Comparison of ENCODE assay signal across 17 cellular contexts in genomic region chr4:108106186-108106585, GRCh38.
DNase-seq lines count a peak whose midpoint lies in the region; ATAC-seq, FAIRE-seq and TF ChIP-seq lines count a peak whose summit lies in the region.
"Had no signal": no experiment of that assay in that cellular context is flagged by ENCODE, and none has a peak within 500 bp of the region (broad histone marks: within the 10 kb centered on the region; RNA-seq: fewer than 3 reads in every experiment).

No MANE protein-coding gene starts in this region.

- POLR2A ChIA-PET in HepG2 (lab: Yijun Ruan, JAX): no interaction called here

- H2BK12ac ChIP-seq in neuronal stem cell (ENCODE audit: low read length): no peak overlapping the region

- H3K36me3 ChIP-seq in neuronal stem cell (replicated peaks in 1 of 2; ENCODE audit: control insufficient read depth in 2 of 2, insufficient read depth in 2 of 2, low read length in 2 of 2): no peaks in the 10 kb centered on the region
- H3K36me3 ChIP-seq in osteoblast (ENCODE audit: insufficient read depth, low read length): no peaks in the 10 kb centered on the region
- no peaks in the 10 kb centered on the region for H3K36me3 ChIP-seq in HepG2 (replicated peaks in 1 of 2; ENCODE audit: control insufficient read depth in 1 of 2, insufficient read depth in 2 of 2, low read length in 2 of 2)
- H3K36me3 ChIP-seq: MG63 had no signal

- H3K4ac ChIP-seq in neuronal stem cell (ENCODE audit: low read length): no peak overlapping the region

- H4K91ac ChIP-seq in neuronal stem cell (ENCODE audit: low read depth, low read length, poor library complexity): no peak overlapping the region

- TF ChIP-seq POLR2A in HepG2 (IDR thresholded peaks at IDR 0.05; ENCODE audit: insufficient read depth in 1 of 2, low read depth in 2 of 2, low read length in 2 of 2): no peak

- no peak for DNase-seq in T-helper 2 cell treated with Interferon-gamma antibody and Interleukin-4, amounts not matched to agents 5 μg/mL and 100 μg/mL, for 36 hours (ENCODE audit: low spot score)
- DNase-seq in T-helper 2 cell (no peak), neuronal stem cell (ENCODE audit: low spot score) (no peak), osteoblast (ENCODE audit: insufficient read length, low spot score, missing footprints) (no peak), HepG2 (ENCODE audit: low spot score) (no peak)
- no peak for DNase-seq in activated naive CD4-positive, alpha-beta T cell treated with anti-CD3 and anti-CD28 coated beads, Interleukin-2, amount 50 U/mL, for 16 hours
- DNase-seq: 8988T, DMS53, H7, KG1, MG63, NCI-H1105, NCI-H187, NCI-H748 treated with DMSO at 0.1 percent for 48 hours had no signal

- no peaks in the 10 kb centered on the region for H3K9me3 Mint-ChIP-seq in T-helper 2 cell treated with Interferon-gamma antibody and Interleukin-4, amounts not matched to agents 5 μg/mL and 100 μg/mL, for 36 hours
- H3K9me3 Mint-ChIP-seq in activated naive CD4-positive, alpha-beta T cell treated with anti-CD3 and anti-CD28 coated beads, Interleukin-2, amount 50 U/mL, for 24 hours: no peaks in the 10 kb centered on the region
- no peaks in the 10 kb centered on the region for H3K9me3 Mint-ChIP-seq in activated naive CD8-positive, alpha-beta T cell (ENCODE audit: low read depth)

- H3K4me3 Mint-ChIP-seq in T-helper 2 cell treated with Interferon-gamma antibody and Interleukin-4, amounts not matched to agents 5 μg/mL and 100 μg/mL, for 36 hours: peak overlapping the region; percentile 75
- H3K4me3 Mint-ChIP-seq in activated naive CD4-positive, alpha-beta T cell treated with anti-CD3 and anti-CD28 coated beads, Interleukin-2, amount 50 U/mL, for 24 hours: peak overlapping the region; percentile 77
- peak overlapping the region; percentile 74 for H3K4me3 Mint-ChIP-seq in activated naive CD8-positive, alpha-beta T cell

- ATAC-seq in HepG2: no peak

- no peak overlapping the region for H2AK5ac ChIP-seq in neuronal stem cell (ENCODE audit: low read depth, low read length)

- no peak overlapping the region for H3K4me2 ChIP-seq in neuronal stem cell (ENCODE audit: insufficient read depth, low read length, poor library complexity, severe bottlenecking)
- no peak overlapping the region for H3K4me2 ChIP-seq in osteoblast (ENCODE audit: insufficient read depth, low read length)
- H3K4me2 ChIP-seq in HepG2 (ENCODE audit: low read depth, low read length): no peak overlapping the region
- H3K4me2 ChIP-seq: BLaER1 treated with 17β-estradiol and CSF1 and Interleukin-3, amounts not matched to agents 10 nM and 100 nM had no signal

- TF ChIP-seq CTCF in osteoblast (IDR thresholded peaks at IDR 0.05; ENCODE audit: extremely low read depth, low read depth, low read length) (no peak), HepG2 (CRISPR knock-in tag; IDR thresholded peaks at IDR 0.05) (no peak)

- no peak for TF ChIP-seq EP300 in HepG2 (IDR thresholded peaks at IDR 0.05; ENCODE audit: low read depth in 2 of 2, low read length in 2 of 2)
- TF ChIP-seq EP300 in HepG2 (CRISPR knock-in tag; IDR thresholded peaks at IDR 0.05; ENCODE audit: borderline replicate concordance): no peak

- H3K79me1 ChIP-seq in neuronal stem cell (ENCODE audit: low read depth, low read length): no peaks in the 10 kb centered on the region

- H2BK5ac ChIP-seq in neuronal stem cell (ENCODE audit: low read length): no peak overlapping the region

- peaks cover 56% of the 10 kb centered on the region for H3K36me3 Mint-ChIP-seq in T-helper 2 cell treated with Interferon-gamma antibody and Interleukin-4, amounts not matched to agents 5 μg/mL and 100 μg/mL, for 36 hours (ENCODE audit: low read depth)
- peaks cover 38% of the 10 kb centered on the region for H3K36me3 Mint-ChIP-seq in activated naive CD4-positive, alpha-beta T cell treated with anti-CD3 and anti-CD28 coated beads, Interleukin-2, amount 50 U/mL, for 24 hours
- peaks cover 40% of the 10 kb centered on the region for H3K36me3 Mint-ChIP-seq in activated naive CD8-positive, alpha-beta T cell

- H3K79me2 ChIP-seq in osteoblast (ENCODE audit: insufficient read depth, low read length): no peaks in the 10 kb centered on the region
- no peaks in the 10 kb centered on the region for H3K79me2 ChIP-seq in HepG2 (ENCODE audit: insufficient read depth, low read length)

- FAIRE-seq in HepG2 (lab: Jason Lieb, UNC): no peak

- WGBS in neuronal stem cell (ENCODE audit: extremely low coverage in 2 of 2, insufficient read length in 2 of 2, insufficient replicate concordance in 1 of 2), 2 donors: no CpG with 5 or more reads among the region's 3 CpGs
- 65% methylated on average over 3 of the region's 3 CpGs for WGBS in HepG2 (ENCODE audit: low lambda C conversion rate)

- no peak overlapping the region for H3K23ac ChIP-seq in neuronal stem cell (ENCODE audit: low read depth, low read length, poor library complexity)

- no peaks in the 10 kb centered on the region for H3K27me3 Mint-ChIP-seq in T-helper 2 cell treated with Interferon-gamma antibody and Interleukin-4, amounts not matched to agents 5 μg/mL and 100 μg/mL, for 36 hours (ENCODE audit: low read depth)
- no peaks in the 10 kb centered on the region for H3K27me3 Mint-ChIP-seq in activated naive CD4-positive, alpha-beta T cell treated with anti-CD3 and anti-CD28 coated beads, Interleukin-2, amount 50 U/mL, for 24 hours
- no peaks in the 10 kb centered on the region for H3K27me3 Mint-ChIP-seq in activated naive CD8-positive, alpha-beta T cell

- H4K8ac ChIP-seq in neuronal stem cell (ENCODE audit: low read depth, low read length): no peak overlapping the region

- H3K27ac Mint-ChIP-seq in T-helper 2 cell treated with Interferon-gamma antibody and Interleukin-4, amounts not matched to agents 5 μg/mL and 100 μg/mL, for 36 hours: peak overlapping the region; percentile 68
- peak overlapping the region; percentile 98 for H3K27ac Mint-ChIP-seq in activated naive CD4-positive, alpha-beta T cell treated with anti-CD3 and anti-CD28 coated beads, Interleukin-2, amount 50 U/mL, for 24 hours
- peak overlapping the region; percentile 96 for H3K27ac Mint-ChIP-seq in activated naive CD8-positive, alpha-beta T cell

- H2BK120ac ChIP-seq in neuronal stem cell (ENCODE audit: low read depth, low read length): no peak overlapping the region

- H3K4me1 Mint-ChIP-seq in T-helper 2 cell treated with Interferon-gamma antibody and Interleukin-4, amounts not matched to agents 5 μg/mL and 100 μg/mL, for 36 hours (ENCODE audit: low read depth): peaks cover 60% of the 10 kb centered on the region
- H3K4me1 Mint-ChIP-seq in activated naive CD4-positive, alpha-beta T cell treated with anti-CD3 and anti-CD28 coated beads, Interleukin-2, amount 50 U/mL, for 24 hours: peaks cover 88% of the 10 kb centered on the region
- peaks cover 95% of the 10 kb centered on the region for H3K4me1 Mint-ChIP-seq in activated naive CD8-positive, alpha-beta T cell (ENCODE audit: low read depth)

- H3K4me3 ChIP-seq in neuronal stem cell (ENCODE audit: low read length in 2 of 2): no peak overlapping the region
- no peak overlapping the region for H3K4me3 ChIP-seq in osteoblast (ENCODE audit: insufficient read depth, low read length)
- no peak overlapping the region for H3K4me3 ChIP-seq in HepG2 (replicated peaks in 1 of 3; ENCODE audit: insufficient read depth in 1 of 3, low read depth in 2 of 3, low read length in 3 of 3)
- H3K4me3 ChIP-seq: BLaER1 treated with 17β-estradiol and CSF1 and Interleukin-3, amounts not matched to agents 10 nM and 100 nM; MG63 had no signal

- no TSS peak for BruUV-seq in HepG2 (replicated peaks; lab: Mats Ljungman, UMichigan)

- in situ Hi-C loops in HepG2 (cut with HindIII; ENCODE audit: extremely low pct_ligation_motif_present, low pct_unique_long_range_greater_than_20kb): no loop called here

- peak overlapping the region; percentile 40 for H3K14ac ChIP-seq in neuronal stem cell (ENCODE audit: low read length)

- CTCF ChIA-PET in HepG2 (lab: Yijun Ruan, JAX; ENCODE audit: low intra/inter-chr PET ratio, low total read pairs): no interaction called here

- H3K27me3 ChIP-seq in neuronal stem cell (ENCODE audit: control insufficient read depth in 3 of 3, insufficient read depth in 3 of 3, low read depth in 1 of 3, low read length in 3 of 3) (no peaks in the 10 kb centered on the region), osteoblast (ENCODE audit: insufficient read depth, low read length) (no peaks in the 10 kb centered on the region), HepG2 (ENCODE audit: control insufficient read depth in 1 of 2, insufficient read depth in 2 of 2, low read length in 2 of 2) (no peaks in the 10 kb centered on the region)
- H3K27me3 ChIP-seq: BLaER1 treated with 17β-estradiol and CSF1 and Interleukin-3, amounts not matched to agents 10 nM and 100 nM; MG63 had no signal

- no peak for TF ChIP-seq RAD21 in HepG2 (CRISPR knock-in tag; IDR thresholded peaks at IDR 0.05)

- no peaks in the 10 kb centered on the region for H3K9me3 ChIP-seq in neuronal stem cell (replicated peaks in 1 of 2; ENCODE audit: control insufficient read depth in 2 of 2, insufficient read depth in 1 of 2, low read depth in 1 of 2, low read length in 2 of 2)
- H3K9me3 ChIP-seq in osteoblast (ENCODE audit: low read depth, low read length): no peaks in the 10 kb centered on the region
- no peaks in the 10 kb centered on the region for H3K9me3 ChIP-seq in HepG2 (ENCODE audit: low read length)
- H3K9me3 ChIP-seq: BLaER1 treated with 17β-estradiol and CSF1 and Interleukin-3, amounts not matched to agents 10 nM and 100 nM; MG63 had no signal

- no peak overlapping the region for H3K27ac ChIP-seq in neuronal stem cell (replicated peaks; ENCODE audit: low read length)
- H3K27ac ChIP-seq in osteoblast (ENCODE audit: low read depth, low read length): no peak overlapping the region
- no peak overlapping the region for H3K27ac ChIP-seq in HepG2 (ENCODE audit: extremely low read length, insufficient read depth, low read length)
- H3K27ac ChIP-seq: BLaER1 treated with 17β-estradiol and CSF1 and Interleukin-3, amounts not matched to agents 10 nM and 100 nM had no signal

- H3K9ac ChIP-seq in neuronal stem cell (ENCODE audit: low read depth, low read length, poor library complexity) (no peak overlapping the region), HepG2 (ENCODE audit: insufficient read depth, low read depth, low read length) (no peak overlapping the region)
- H3K9ac ChIP-seq: BLaER1 treated with 17β-estradiol and CSF1 and Interleukin-3, amounts not matched to agents 10 nM and 100 nM had no signal

- H4K20me1 ChIP-seq in osteoblast (ENCODE audit: insufficient read depth, low read length) (no peaks in the 10 kb centered on the region), HepG2 (ENCODE audit: insufficient read depth, low read length) (no peaks in the 10 kb centered on the region)

- no peak overlapping the region for H3K18ac ChIP-seq in neuronal stem cell (ENCODE audit: low read length)

- intact Hi-C loops in HepG2 (cut with micrococcal nuclease; ENCODE audit: unreplicated experiment): no loop called here

- H2AFZ ChIP-seq in neuronal stem cell (ENCODE audit: low read length): no peak overlapping the region
- no peak overlapping the region for H2AFZ ChIP-seq in osteoblast (ENCODE audit: low read length)
- H2AFZ ChIP-seq in HepG2 (ENCODE audit: low read length): no peak overlapping the region

- H3K4me1 ChIP-seq in neuronal stem cell (ENCODE audit: control insufficient read depth in 2 of 2, insufficient read depth in 1 of 2, low read depth in 1 of 2, low read length in 2 of 2): peaks cover 0 to 1% of the 10 kb centered on the region in 2 donors
- no peaks in the 10 kb centered on the region for H3K4me1 ChIP-seq in osteoblast (ENCODE audit: insufficient read depth, low read length)
- H3K4me1 ChIP-seq in HepG2 (ENCODE audit: insufficient read depth, low read length): no peaks in the 10 kb centered on the region

- H2BK15ac ChIP-seq in neuronal stem cell (ENCODE audit: low read length): no peak overlapping the region
